Comparison of ENCODE assay signal across 24 cellular contexts in the genomic region with DNA sequence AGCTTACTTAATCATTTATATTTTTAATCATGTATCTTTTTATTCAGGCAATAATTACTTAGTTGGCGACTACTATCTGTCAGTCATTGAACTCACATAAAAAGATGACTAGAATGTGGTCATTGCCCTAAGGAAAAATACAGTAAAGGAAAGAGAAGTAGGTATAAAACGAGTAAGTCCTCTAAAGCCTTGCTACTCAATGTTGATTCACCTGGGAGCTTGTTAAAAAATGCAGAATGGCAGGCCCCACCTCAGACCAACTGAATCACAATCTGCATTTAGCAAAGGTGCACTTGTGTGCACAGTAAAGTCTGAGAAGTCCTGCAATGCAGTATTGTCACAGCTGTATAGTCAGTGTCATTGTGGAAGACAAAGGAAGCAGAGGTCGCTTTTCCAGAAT.
"Had no signal": no experiment of that assay in that cellular context is flagged by ENCODE, and none has a peak within 500 bp of the region (broad histone marks: within the 10 kb centered on the region; RNA-seq: fewer than 3 reads in every experiment).

No MANE protein-coding gene starts in this region.

- H3K9me3 ChIP-seq: ascending aorta, body of pancreas had no signal

- H3K27ac Mint-ChIP-seq: activated CD8-positive, alpha-beta T cell treated with anti-CD3 and anti-CD28 coated beads, Interleukin-2, amount 10 ng/mL, durations not matched to agents 7 days and 5 days; activated naive CD4-positive, alpha-beta T cell treated with anti-CD3 and anti-CD28 coated beads, Interleukin-2, amount 50 U/mL, for 72 hours; activated naive CD8-positive, alpha-beta T cell treated with anti-CD3 and anti-CD28 coated beads, Interleukin-2, amount 50 U/mL, for 24 hours; T-helper 17 cell; WTC11 had no signal

- H3K4me3 ChIP-seq: ascending aorta, body of pancreas, cardiac muscle cell had no signal

- ATAC-seq: activated CD8-positive, alpha-beta T cell treated with anti-CD3 and anti-CD28 coated beads, Interleukin-2, amount 10 ng/mL, durations not matched to agents 7 days and 5 days; activated naive CD4-positive, alpha-beta T cell treated with anti-CD3 and anti-CD28 coated beads, Interleukin-2, amount 50 U/mL, for 72 hours; activated naive CD8-positive, alpha-beta T cell treated with anti-CD3 and anti-CD28 coated beads, Interleukin-2, amount 50 U/mL, for 24 hours; body of pancreas; T-helper 17 cell; WTC11 had no signal

- H3K36me3 Mint-ChIP-seq: activated naive CD4-positive, alpha-beta T cell treated with anti-CD3 and anti-CD28 coated beads, Interleukin-2, amount 50 U/mL, for 72 hours; WTC11 had no signal

- H3K36me3 ChIP-seq: ascending aorta, cardiac muscle cell had no signal

- H3K4me3 Mint-ChIP-seq: activated CD8-positive, alpha-beta T cell treated with anti-CD3 and anti-CD28 coated beads, Interleukin-2, amount 10 ng/mL, durations not matched to agents 7 days and 5 days; activated naive CD8-positive, alpha-beta T cell treated with anti-CD3 and anti-CD28 coated beads, Interleukin-2, amount 50 U/mL, for 24 hours; T-helper 17 cell; WTC11 had no signal

- H3K27me3 ChIP-seq: ascending aorta, body of pancreas, cardiac muscle cell had no signal

- H3K27me3 Mint-ChIP-seq: activated naive CD8-positive, alpha-beta T cell treated with anti-CD3 and anti-CD28 coated beads, Interleukin-2, amount 50 U/mL, for 24 hours; T-helper 17 cell had no signal

- H3K4me1 Mint-ChIP-seq: activated naive CD8-positive, alpha-beta T cell treated with anti-CD3 and anti-CD28 coated beads, Interleukin-2, amount 50 U/mL, for 24 hours; T-helper 17 cell; WTC11 had no signal

- DNase-seq: activated CD4-positive, alpha-beta T cell treated with anti-CD3 and anti-CD28 coated beads for 48 hours; activated CD4-positive, alpha-beta T cell treated with anti-CD3 and anti-CD28 coated beads, Interleukin-2, amount 50 U/mL, for 4 hours; activated CD4-positive, CD25-positive, alpha-beta regulatory T cell treated with anti-CD3 and anti-CD28 coated beads, Interleukin-2, amount 50 U/mL, for 72 hours; activated CD8-positive, alpha-beta memory T cell treated with anti-CD3 and anti-CD28 coated beads, Interleukin-2, amount 50 U/mL, for 48 hours; activated CD8-positive, alpha-beta T cell treated with anti-CD3 and anti-CD28 coated beads, Interleukin-2, amount 10 ng/mL, durations not matched to agents 7 days and 5 days; activated effector memory CD4-positive, alpha-beta T cell treated with anti-CD3 and anti-CD28 coated beads, Interleukin-2, amount 50 U/mL, for 16 hours; activated naive CD4-positive, alpha-beta T cell treated with Interleukin-2 at 50 U/mL for 16 hours; activated naive CD8-positive, alpha-beta T cell treated with anti-CD3 and anti-CD28 coated beads, Interleukin-2, amount 50 U/mL, for 24 hours; activated T-cell treated with anti-CD3 and anti-CD28 coated beads, Interleukin-2, amount 50 U/mL, for 1 hour; amniotic stem cell; body of pancreas; Kasumi-1; KBM-7; NCI-H1048; NCI-H146; NCI-H187 treated with DMSO at 0.1 percent for 48 hours; NCI-H2081 treated with DMSO at 0.1 percent for 48 hours; SHP77 treated with DMSO at 0.1 percent for 48 hours; T-helper 17 cell; T-helper 9 cell had no signal

- H3K9me3 Mint-ChIP-seq: activated naive CD8-positive, alpha-beta T cell treated with anti-CD3 and anti-CD28 coated beads, Interleukin-2, amount 50 U/mL, for 24 hours; WTC11 had no signal

- H3K4me1 ChIP-seq: ascending aorta, body of pancreas had no signal

- H3K27ac ChIP-seq: ascending aorta, body of pancreas, cardiac muscle cell had no signal
